In genomic region chr17:64527914-64528313, GRCh38 we compare ENCODE assay signal across 1 cellular context.
TF ChIP-seq lines count a peak whose summit lies in the region.

No MANE protein-coding gene starts in this region.

TF ChIP-seq in K562, 482 proteins besides CTCF, POLR2A, EP300 and RAD21:
- TF ChIP-seq ZNF316 (IDR thresholded peaks at IDR 0.05) (peak; percentile 53), ZNF445 (CRISPR knock-in tag; IDR thresholded peaks at IDR 0.05; ENCODE audit: low read depth) (no peak)
